In genomic region chr14:96039633-96040311, GRCh38 we compare ENCODE assay signal across 8 cellular contexts. TPM values are rescaled to one million over a fixed set of nuclear protein-coding genes. Genes with fewer than 3 reads are reported as not detected.
DNase-seq lines count a peak whose midpoint lies in the region; ATAC-seq and TF ChIP-seq lines count a peak whose summit lies in the region.

No MANE protein-coding gene starts in this region.

- no peak for TF ChIP-seq CTCF in MM.1S (IDR thresholded peaks at IDR 0.05; ENCODE audit: low read length)

- ATAC-seq in left cardiac atrium (peak; percentile 16 to 36), HG03457 (IDR thresholded peaks at IDR 0.05; ENCODE audit: unreplicated experiment) (no peak), GM18867 (IDR thresholded peaks at IDR 0.05; ENCODE audit: unreplicated experiment) (no peak)

- peaks cover 17% of the 10 kb centered on the region for H3K27me3 Mint-ChIP-seq in activated naive CD4-positive, alpha-beta T cell treated with anti-CD3 and anti-CD28 coated beads, Interleukin-2, amount 50 U/mL, for 24 hours

- no peak overlapping the region for H3K27ac ChIP-seq in MM.1S (ENCODE audit: low read length)

- H3K79me2 ChIP-seq in MM.1S (ENCODE audit: low read length): no peaks in the 10 kb centered on the region

- peak overlapping the region; percentile 85 for H3K4me3 Mint-ChIP-seq in activated naive CD4-positive, alpha-beta T cell treated with anti-CD3 and anti-CD28 coated beads, Interleukin-2, amount 50 U/mL, for 24 hours

- no peaks in the 10 kb centered on the region for H3F3A ChIP-seq in MM.1S (ENCODE audit: insufficient read depth, low read length)

- peaks cover 30% of the 10 kb centered on the region for H3K4me1 Mint-ChIP-seq in activated naive CD4-positive, alpha-beta T cell treated with anti-CD3 and anti-CD28 coated beads, Interleukin-2, amount 50 U/mL, for 24 hours

- peak overlapping the region; percentile 67 for H3K4me3 ChIP-seq in MM.1S (ENCODE audit: low read length)

- H3K9me3 Mint-ChIP-seq in activated naive CD4-positive, alpha-beta T cell treated with anti-CD3 and anti-CD28 coated beads, Interleukin-2, amount 50 U/mL, for 24 hours: no peaks in the 10 kb centered on the region

- no peaks in the 10 kb centered on the region for H3K4me1 ChIP-seq in MM.1S (ENCODE audit: low read length)

- no peaks in the 10 kb centered on the region for H3K36me3 ChIP-seq in MM.1S (replicated peaks; ENCODE audit: insufficient read depth, low read length)

- intact Hi-C loops in left cardiac atrium (cut with DNase I): no loop called here

- peak; percentile 54 for DNase-seq in EH (ENCODE audit: low read depth)
- DNase-seq in MM.1S: no peak
- peak; percentile 45 for DNase-seq in left cardiac atrium
- DNase-seq in pons (ENCODE audit: low spot score): peak; percentile 53
- no peak for DNase-seq in NK-92 treated with Interleukin-12 subunit alpha and Interleukin-12 subunit beta, amount 100 ng/mL, for 24 hours (lab: John Stamatoyannopoulos, UW)

- H4K20me1 ChIP-seq in MM.1S (ENCODE audit: insufficient read depth, low read length): no peaks in the 10 kb centered on the region

- H3K27ac Mint-ChIP-seq in activated naive CD4-positive, alpha-beta T cell treated with anti-CD3 and anti-CD28 coated beads, Interleukin-2, amount 50 U/mL, for 24 hours: no peak overlapping the region

- peak overlapping the region; percentile 60 for H3K4me2 ChIP-seq in MM.1S (ENCODE audit: low read depth, low read length)

- no peaks in the 10 kb centered on the region for H3K9me3 ChIP-seq in MM.1S (replicated peaks; ENCODE audit: insufficient read depth, low read length)

- H3K9me2 ChIP-seq in MM.1S (replicated peaks; ENCODE audit: insufficient read depth, low read length): no peaks in the 10 kb centered on the region

- peak overlapping the region; percentile 42; the same call in 1 of the 2 replicates for H3K9ac ChIP-seq in MM.1S (ENCODE audit: low read length)

- no peaks in the 10 kb centered on the region for H3K36me3 Mint-ChIP-seq in activated naive CD4-positive, alpha-beta T cell treated with anti-CD3 and anti-CD28 coated beads, Interleukin-2, amount 50 U/mL, for 24 hours

- H2AFZ ChIP-seq in MM.1S (ENCODE audit: low read length): 0 out of 2 replicates have a peak overlapping the region, but pooled peaks have one; percentile 42

- H3K27me3 ChIP-seq in MM.1S (replicated peaks; ENCODE audit: insufficient read depth, low read length): no peaks in the 10 kb centered on the region; the same call in 1 of the 2 replicates

RNA-seq across cellular contexts. Expression of gene C14orf132, which starts 0.6 kb away (rescaled TPM):
- total RNA-seq in left cardiac atrium: 1 to 10 TPM; 2.7 to 2.9 TPM

Comparison
In these comparisons a context has a peak if more than half of its experiments do, and no peak if none do; other contexts are left out.
1. DNase-seq: peak in EH (single experiment), left cardiac atrium (single experiment) and pons (single experiment); none in MM.1S (single experiment) and NK-92 treated with Interleukin-12 subunit alpha and Interleukin-12 subunit beta, amount 100 ng/mL, for 24 hours (single experiment).
2. ATAC-seq: peak in left cardiac atrium (2 of 2); none in HG03457 (single experiment) and GM18867 (single experiment).